ENCODE assay signal across 3 cellular contexts in genomic region chr1:115558275-115558674, GRCh38.
"Had no signal": no experiment of that assay in that cellular context is flagged by ENCODE, and none has a peak within 500 bp of the region (broad histone marks: within the 10 kb centered on the region; RNA-seq: fewer than 3 reads in every experiment).

No MANE protein-coding gene starts in this region.

- ATAC-seq: GM12878 had no signal

- H3K4me3 ChIP-seq: GM12878 had no signal

- DNase-seq: GDM1, GF-D8 had no signal
